ENCODE assay signal across 23 cellular contexts in the genomic region with DNA sequence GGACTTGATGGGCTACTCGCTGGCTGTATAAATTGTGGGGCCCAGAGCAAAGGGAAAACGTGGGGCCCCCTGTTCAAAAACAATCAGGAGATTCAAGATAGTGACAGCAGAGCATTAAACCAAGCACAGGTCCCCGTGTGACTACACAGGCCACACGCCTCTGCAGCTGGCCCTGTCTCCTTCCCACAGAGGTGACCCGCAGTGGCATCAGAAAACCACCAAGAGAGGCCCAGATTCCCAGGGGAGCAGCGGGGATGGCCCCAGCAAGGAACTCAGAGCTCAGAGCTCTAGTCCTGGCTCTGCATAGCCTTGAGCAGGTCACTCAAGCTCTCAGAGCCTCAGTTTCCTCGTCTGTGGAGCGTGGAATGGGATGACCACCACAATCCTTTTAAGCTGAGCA.
A peak's percentile ranks its signal among the peaks of the same experiment; 100 is the strongest.
DNase-seq lines count a peak whose midpoint lies in the region; ATAC-seq and TF ChIP-seq lines count a peak whose summit lies in the region.
"Had no signal": no experiment of that assay in that cellular context is flagged by ENCODE, and none has a peak within 500 bp of the region (broad histone marks: within the 10 kb centered on the region; RNA-seq: fewer than 3 reads in every experiment).

No MANE protein-coding gene starts in this region.

- in situ Hi-C loops in GM13976 (cut with MboI; ENCODE audit: low sequenced_read_pairs, unreplicated experiment) = no loop called here

- ATAC-seq in GM21825 (IDR thresholded peaks at IDR 0.05; ENCODE audit: unreplicated experiment) (peak; percentile 65), HG03469 (IDR thresholded peaks at IDR 0.05; ENCODE audit: unreplicated experiment) (no peak), HG02885 (IDR thresholded peaks at IDR 0.05; ENCODE audit: poor library complexity, unreplicated experiment) (no peak)
- ATAC-seq: activated CD8-positive, alpha-beta T cell treated with anti-CD3 and anti-CD28 coated beads, Interleukin-2, amount 10 ng/mL, durations not matched to agents 7 days and 5 days; HepG2; natural killer cell; T-helper 17 cell had no signal

- H3K27ac ChIP-seq in neutrophil = peak overlapping the region; percentile 66
- H3K27ac ChIP-seq: brain microvascular endothelial cell, colonic mucosa had no signal

- H3K4me1 ChIP-seq in neutrophil (ENCODE audit: control insufficient read depth in 1 of 2, insufficient read depth in 1 of 2, low read depth in 1 of 2, low read length in 1 of 2) = peaks cover 50 to 55% of the 10 kb centered on the region in 2 experiments

- peaks cover under 1% of the 10 kb centered on the region for H3K27me3 ChIP-seq in neutrophil
- H3K27me3 ChIP-seq: colonic mucosa, MG63 had no signal

- no peaks in the 10 kb centered on the region for H3K36me3 ChIP-seq in neutrophil
- H3K36me3 ChIP-seq: brain microvascular endothelial cell, colonic mucosa, MG63 had no signal

- TF ChIP-seq CTCF in GM13976 (IDR thresholded peaks at IDR 0.05; ENCODE audit: borderline replicate concordance, control extremely low read depth, extremely low read depth, insufficient read depth, missing control alignments) (no peak), neutrophil (IDR thresholded peaks at IDR 0.05) (no peak)

- H3K4me3 ChIP-seq in neutrophil (ENCODE audit: low read depth in 1 of 2, low read length in 1 of 2) = peak overlapping the region in 1 of 2 experiments; percentile 35
- H3K4me3 ChIP-seq: colonic mucosa, MG63 had no signal

- DNase-seq in GM13976 (ENCODE audit: low spot score) (peak; percentile 65), NAMALWA (ENCODE audit: low spot score) (peak; percentile 69), SKM-1 treated with dmso at 0.1 percent for 144 hours (lab: John Stamatoyannopoulos, UW; ENCODE audit: unreplicated experiment) (no peak), DMS53 (lab: John Stamatoyannopoulos, UW) (no peak)
- DNase-seq: activated CD8-positive, alpha-beta T cell treated with anti-CD3 and anti-CD28 coated beads, Interleukin-2, amount 10 ng/mL, durations not matched to agents 7 days and 5 days; activated naive CD8-positive, alpha-beta T cell treated with anti-CD3 and anti-CD28 coated beads, Interleukin-2, amount 10 ng/mL, durations not matched to agents 7 days and 5 days; activated T-cell treated with anti-CD3 and anti-CD28 coated beads, Interleukin-2, amount 50 U/mL, for 48 hours; brain microvascular endothelial cell; Caco-2; HCEC 1CT; hypothalamus; MG63; natural killer cell; NCI-H187 treated with DMSO at 0.1 percent for 48 hours; NCI-H510A treated with DMSO at 0.1 percent for 48 hours; SHP77; T-helper 17 cell had no signal

- H3K9me3 ChIP-seq in neutrophil = no peaks in the 10 kb centered on the region
- H3K9me3 ChIP-seq: Caco-2, colonic mucosa, MG63 had no signal

Comparison
In these comparisons a context has a peak if more than half of its experiments do, and no peak if none do; other contexts are left out.
1. DNase-seq: peak in GM13976 (single experiment) and NAMALWA (single experiment); none in SKM-1 treated with dmso at 0.1 percent for 144 hours (single experiment) and DMS53 (single experiment).